ENCODE assay signal across 4 cellular contexts in the genomic region with DNA sequence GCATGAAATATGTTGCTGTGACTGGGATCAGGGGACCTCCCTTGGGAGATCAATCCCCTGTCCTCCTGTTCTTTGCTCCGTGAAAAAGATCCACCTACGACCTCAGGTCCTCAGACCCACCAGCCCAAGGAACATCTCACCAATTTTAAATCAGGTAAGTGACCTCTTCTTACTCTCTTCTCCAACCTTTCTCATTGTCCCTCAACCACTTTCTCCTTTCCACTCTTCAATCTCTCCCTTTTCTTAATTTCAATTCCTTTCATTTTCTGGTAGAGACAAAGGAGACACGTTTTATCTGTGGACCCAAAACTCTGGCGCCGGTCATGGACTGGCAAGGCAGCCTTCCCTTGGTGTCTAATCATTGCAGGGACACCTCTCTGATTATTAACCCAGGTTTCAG. TPM values are rescaled to one million over a fixed set of nuclear protein-coding genes. Genes with fewer than 3 reads are reported as not detected.
"Had no signal": no experiment of that assay in that cellular context is flagged by ENCODE, and none has a peak within 500 bp of the region (broad histone marks: within the 10 kb centered on the region; RNA-seq: fewer than 3 reads in every experiment).

No MANE protein-coding gene starts in this region.

RNA-seq across cellular contexts. Expression of a gene that starts 21.1 kb away (rescaled TPM):
- total RNA-seq: OCI-LY7, PC-9, RPMI7951, SJSA1 had no signal
